ENCODE assay signal across 8 cellular contexts in genomic region chr12:2877047-2877958, GRCh38. TPM values are rescaled to one million over a fixed set of nuclear protein-coding genes. Genes with fewer than 3 reads are reported as not detected.
A peak's percentile ranks its signal among the peaks of the same experiment; 100 is the strongest.
DNase-seq lines count a peak whose midpoint lies in the region; ATAC-seq and TF ChIP-seq lines count a peak whose summit lies in the region.

A gene with protein sequence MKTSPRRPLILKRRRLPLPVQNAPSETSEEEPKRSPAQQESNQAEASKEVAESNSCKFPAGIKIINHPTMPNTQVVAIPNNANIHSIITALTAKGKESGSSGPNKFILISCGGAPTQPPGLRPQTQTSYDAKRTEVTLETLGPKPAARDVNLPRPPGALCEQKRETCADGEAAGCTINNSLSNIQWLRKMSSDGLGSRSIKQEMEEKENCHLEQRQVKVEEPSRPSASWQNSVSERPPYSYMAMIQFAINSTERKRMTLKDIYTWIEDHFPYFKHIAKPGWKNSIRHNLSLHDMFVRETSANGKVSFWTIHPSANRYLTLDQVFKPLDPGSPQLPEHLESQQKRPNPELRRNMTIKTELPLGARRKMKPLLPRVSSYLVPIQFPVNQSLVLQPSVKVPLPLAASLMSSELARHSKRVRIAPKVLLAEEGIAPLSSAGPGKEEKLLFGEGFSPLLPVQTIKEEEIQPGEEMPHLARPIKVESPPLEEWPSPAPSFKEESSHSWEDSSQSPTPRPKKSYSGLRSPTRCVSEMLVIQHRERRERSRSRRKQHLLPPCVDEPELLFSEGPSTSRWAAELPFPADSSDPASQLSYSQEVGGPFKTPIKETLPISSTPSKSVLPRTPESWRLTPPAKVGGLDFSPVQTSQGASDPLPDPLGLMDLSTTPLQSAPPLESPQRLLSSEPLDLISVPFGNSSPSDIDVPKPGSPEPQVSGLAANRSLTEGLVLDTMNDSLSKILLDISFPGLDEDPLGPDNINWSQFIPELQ (minus strand): TSS chr12:2877174. CDS start chr12:2874478, 2,696 bp downstream.
A gene with protein sequence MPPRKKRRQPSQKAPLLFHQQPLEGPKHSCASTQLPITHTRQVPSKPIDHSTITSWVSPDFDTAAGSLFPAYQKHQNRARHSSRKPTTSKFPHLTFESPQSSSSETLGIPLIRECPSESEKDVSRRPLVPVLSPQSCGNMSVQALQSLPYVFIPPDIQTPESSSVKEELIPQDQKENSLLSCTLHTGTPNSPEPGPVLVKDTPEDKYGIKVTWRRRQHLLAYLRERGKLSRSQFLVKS (plus strand): TSS chr12:2877223. CDS start chr12:2885367, 8,144 bp downstream.

- no peaks in the 10 kb centered on the region for H3K36me3 ChIP-seq in muscle layer of duodenum (ENCODE audit: control insufficient read depth in 1 of 2, insufficient read depth in 2 of 2, low read length in 2 of 2)

- H3K36me3 Mint-ChIP-seq in activated T-cell treated with anti-CD3 and anti-CD28 coated beads, Interleukin-2, amount 50 U/mL, for 4 hours (ENCODE audit: insufficient read depth), result no peaks in the 10 kb centered on the region

- DNase-seq in DMS114 treated with DMSO at 0.1 percent for 48 hours (lab: John Stamatoyannopoulos, UW; ENCODE audit: unreplicated experiment), result peak; percentile 72
- peak; percentile 80 for DNase-seq in Jurkat, Clone E6-1 (ENCODE audit: low read depth, low spot score)
- peak; percentile 81 for DNase-seq in activated T-cell treated with anti-CD3 and anti-CD28 coated beads, Interleukin-2, amount 50 U/mL, for 4 hours
- peak; percentile 72 for DNase-seq in stimulated activated CD8-positive, alpha-beta memory T cell treated with anti-CD3 and anti-CD28 coated beads, Interleukin-7, amount 100 ng/mL, for 24 hours (ENCODE audit: low read depth)

- no peaks in the 10 kb centered on the region for H3K27me3 Mint-ChIP-seq in activated T-cell treated with anti-CD3 and anti-CD28 coated beads, Interleukin-2, amount 50 U/mL, for 4 hours (ENCODE audit: low read depth)

- no peaks in the 10 kb centered on the region for H3K9me3 Mint-ChIP-seq in activated T-cell treated with anti-CD3 and anti-CD28 coated beads, Interleukin-2, amount 50 U/mL, for 4 hours

- peak within 1 kb of the TSS; percentile 99 for H3K27ac ChIP-seq in muscle layer of duodenum (ENCODE audit: low read length)

- H3K27me3 ChIP-seq in muscle layer of duodenum (ENCODE audit: low read depth, low read length), result no peaks in the 10 kb centered on the region

- no peaks in the 10 kb centered on the region for H3K9me3 ChIP-seq in muscle layer of duodenum (ENCODE audit: control insufficient read depth in 1 of 2, low read length in 2 of 2)

- peaks cover 7 to 15% of the 10 kb centered on the region in 2 donors for H3K4me1 ChIP-seq in muscle layer of duodenum (ENCODE audit: control insufficient read depth in 1 of 2, insufficient read depth in 2 of 2, low read length in 2 of 2)

- peaks cover 34% of the 10 kb centered on the region for H3K4me1 Mint-ChIP-seq in activated T-cell treated with anti-CD3 and anti-CD28 coated beads, Interleukin-2, amount 50 U/mL, for 4 hours (ENCODE audit: low read depth)

- H3K4me3 Mint-ChIP-seq in activated T-cell treated with anti-CD3 and anti-CD28 coated beads, Interleukin-2, amount 50 U/mL, for 4 hours, result peak within 1 kb of the TSS; percentile 98

- ATAC-seq in GM21576 (IDR thresholded peaks at IDR 0.05; ENCODE audit: unreplicated experiment) (peak; percentile 73), esophagus mucosa (peak; percentile 87)
- ATAC-seq in activated T-cell treated with anti-CD3 and anti-CD28 coated beads, Interleukin-2, amount 50 U/mL, for 4 hours, result peak; percentile 85 to 88

- H3K4me3 ChIP-seq in Jurkat, Clone E6-1 (ENCODE audit: low read length), result peak within 1 kb of the TSS; percentile 94
- H3K4me3 ChIP-seq in muscle layer of duodenum (ENCODE audit: low read depth in 1 of 2, low read length in 2 of 2), result peak within 1 kb of the TSS; percentile 94 to 97

TF ChIP-seq in PFSK-1, 5 proteins besides CTCF, POLR2A, EP300 and RAD21:
- TF ChIP-seq FOXP2 (optimal IDR thresholded peaks at IDR 0.05; ENCODE audit: borderline replicate concordance, extremely low read depth, extremely low read length, insufficient read depth) (no peak), POLR2AphosphoS5 (IDR thresholded peaks at IDR 0.05; ENCODE audit: low read depth, low read length) (peak; percentile 61), TAF1 (IDR thresholded peaks at IDR 0.05; ENCODE audit: borderline replicate concordance, insufficient read depth, low read length) (peak; percentile 65; the same call in 1 of the 2 replicates), REST (IDR thresholded peaks at IDR 0.05; ENCODE audit: insufficient read depth in 1 of 2, low read depth in 2 of 2, low read length in 2 of 2) (no peak), SIN3A (IDR thresholded peaks at IDR 0.05; ENCODE audit: borderline replicate concordance, insufficient read depth, low read length) (peak; percentile 91; the same call in 1 of the 2 replicates)

RNA-seq across cellular contexts. Expression of the first gene that starts in this region (rescaled TPM):
- polyA plus RNA-seq in Jurkat, Clone E6-1 (2012; ENCODE audit: insufficient read depth, insufficient read length), result 95.1 TPM
- 33.0 TPM for polyA plus RNA-seq in PFSK-1 (2012; ENCODE audit: insufficient read length, low read depth)
- total RNA-seq in activated T-cell treated with anti-CD3 and anti-CD28 coated beads, Interleukin-2, amount 50 U/mL, for 4 hours, result 10 to 100 TPM in 1 of 3 donors, 1 to 10 TPM in 2; 9.1 to 12.8 (median 9.3) TPM
- 31.2 TPM for total RNA-seq in esophagus mucosa

RNA-seq across cellular contexts. Expression of the second gene that starts in this region (rescaled TPM):
- 72.1 TPM for polyA plus RNA-seq in Jurkat, Clone E6-1 (2012; ENCODE audit: insufficient read depth, insufficient read length)
- 22.7 TPM for polyA plus RNA-seq in PFSK-1 (2012; ENCODE audit: insufficient read length, low read depth)
- 10 to 100 TPM; 20.1 to 22.6 (median 20.3) TPM for total RNA-seq in activated T-cell treated with anti-CD3 and anti-CD28 coated beads, Interleukin-2, amount 50 U/mL, for 4 hours
- 21.9 TPM for total RNA-seq in esophagus mucosa

Comparison
In these comparisons a context has a peak if more than half of its experiments do, and no peak if none do; other contexts are left out.
1. Peak in every context shown above with its lines: DNase-seq, ATAC-seq, H3K4me3 ChIP-seq and H3K27ac ChIP-seq.